Comparison of ENCODE assay signal across 2 cellular contexts in the genomic region with DNA sequence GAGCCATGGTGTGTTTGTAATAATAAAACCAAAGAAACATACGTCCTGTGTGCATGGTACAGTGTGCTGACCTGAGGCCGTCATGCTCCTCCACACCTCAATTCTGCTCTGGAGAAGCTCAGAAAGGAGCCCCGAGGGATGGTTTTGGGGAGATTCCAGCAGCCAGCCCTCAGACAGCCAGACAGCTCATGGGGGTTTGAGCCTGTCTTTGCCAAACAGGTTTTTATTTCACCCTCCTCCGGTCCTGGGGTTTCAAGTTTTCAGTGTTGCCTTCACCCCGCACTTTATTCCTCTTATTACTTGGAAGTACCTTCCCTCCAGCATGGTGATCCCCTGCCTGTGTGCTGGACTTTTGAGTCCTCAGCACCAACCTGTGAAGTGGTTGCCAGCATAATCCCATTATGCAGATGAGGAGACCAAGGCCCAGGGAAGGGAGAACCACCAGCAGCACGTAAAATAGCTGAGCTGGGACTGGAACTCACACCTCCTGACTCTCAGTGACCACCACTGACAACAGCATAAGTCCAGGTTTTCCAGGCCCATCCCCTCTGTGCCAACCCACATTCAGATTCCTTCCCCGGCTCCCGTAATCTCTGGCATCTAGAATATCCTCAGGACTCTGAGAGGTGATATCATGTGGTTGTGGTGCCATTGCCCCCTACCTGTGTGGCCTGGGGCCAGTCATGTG.
TF ChIP-seq lines count a peak whose summit lies in the region.

No MANE protein-coding gene starts in this region.

TF ChIP-seq in A549, 52 proteins besides CTCF, POLR2A, EP300 and RAD21 (continued from another document):
- TF ChIP-seq, protein P1, sequence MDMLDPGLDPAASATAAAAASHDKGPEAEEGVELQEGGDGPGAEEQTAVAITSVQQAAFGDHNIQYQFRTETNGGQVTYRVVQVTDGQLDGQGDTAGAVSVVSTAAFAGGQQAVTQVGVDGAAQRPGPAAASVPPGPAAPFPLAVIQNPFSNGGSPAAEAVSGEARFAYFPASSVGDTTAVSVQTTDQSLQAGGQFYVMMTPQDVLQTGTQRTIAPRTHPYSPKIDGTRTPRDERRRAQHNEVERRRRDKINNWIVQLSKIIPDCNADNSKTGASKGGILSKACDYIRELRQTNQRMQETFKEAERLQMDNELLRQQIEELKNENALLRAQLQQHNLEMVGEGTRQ (IDR thresholded peaks at IDR 0.05) = 0 out of 2 replicates have a peak, but pooled peaks have one; percentile 39
- TF ChIP-seq NFE2L2 (conservative IDR thresholded peaks at IDR 0.05; ENCODE audit: low read length) (no peak), ESRRA (IDR thresholded peaks at IDR 0.05; ENCODE audit: borderline replicate concordance, low read length) (no peak), MYC (IDR thresholded peaks at IDR 0.05; ENCODE audit: borderline replicate concordance, low read length) (no peak), SMC3 (IDR thresholded peaks at IDR 0.05) (no peak)
- TF ChIP-seq, protein P2, sequence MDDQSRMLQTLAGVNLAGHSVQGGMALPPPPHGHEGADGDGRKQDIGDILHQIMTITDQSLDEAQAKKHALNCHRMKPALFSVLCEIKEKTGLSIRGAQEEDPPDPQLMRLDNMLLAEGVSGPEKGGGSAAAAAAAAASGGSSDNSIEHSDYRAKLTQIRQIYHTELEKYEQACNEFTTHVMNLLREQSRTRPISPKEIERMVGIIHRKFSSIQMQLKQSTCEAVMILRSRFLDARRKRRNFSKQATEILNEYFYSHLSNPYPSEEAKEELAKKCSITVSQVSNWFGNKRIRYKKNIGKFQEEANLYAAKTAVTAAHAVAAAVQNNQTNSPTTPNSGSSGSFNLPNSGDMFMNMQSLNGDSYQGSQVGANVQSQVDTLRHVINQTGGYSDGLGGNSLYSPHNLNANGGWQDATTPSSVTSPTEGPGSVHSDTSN (IDR thresholded peaks at IDR 0.05) = peak; percentile 14; the same call in 1 of the 2 replicates

TF ChIP-seq in SK-N-SH, 30 proteins besides CTCF, POLR2A, EP300 and RAD21 (continued from another document):
- no peak for TF ChIP-seq MXI1 (IDR thresholded peaks at IDR 0.05; ENCODE audit: low read depth, low read length)
- no peak for TF ChIP-seq JUND (IDR thresholded peaks at IDR 0.05)
- TF ChIP-seq MEF2A (IDR thresholded peaks at IDR 0.05; ENCODE audit: borderline replicate concordance, low read depth) = no peak
- TF ChIP-seq, protein P3, sequence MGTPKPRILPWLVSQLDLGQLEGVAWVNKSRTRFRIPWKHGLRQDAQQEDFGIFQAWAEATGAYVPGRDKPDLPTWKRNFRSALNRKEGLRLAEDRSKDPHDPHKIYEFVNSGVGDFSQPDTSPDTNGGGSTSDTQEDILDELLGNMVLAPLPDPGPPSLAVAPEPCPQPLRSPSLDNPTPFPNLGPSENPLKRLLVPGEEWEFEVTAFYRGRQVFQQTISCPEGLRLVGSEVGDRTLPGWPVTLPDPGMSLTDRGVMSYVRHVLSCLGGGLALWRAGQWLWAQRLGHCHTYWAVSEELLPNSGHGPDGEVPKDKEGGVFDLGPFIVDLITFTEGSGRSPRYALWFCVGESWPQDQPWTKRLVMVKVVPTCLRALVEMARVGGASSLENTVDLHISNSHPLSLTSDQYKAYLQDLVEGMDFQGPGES (IDR thresholded peaks at IDR 0.05; ENCODE audit: low read depth, low read length) = no peak
- no peak for TF ChIP-seq POLR2AphosphoS5 (IDR thresholded peaks at IDR 0.05; ENCODE audit: low read depth, low read length)
- TF ChIP-seq RFX5 (IDR thresholded peaks at IDR 0.05; ENCODE audit: low read length) = no peak
- no peak for TF ChIP-seq SIN3A (IDR thresholded peaks at IDR 0.05; ENCODE audit: borderline replicate concordance, low read depth, low read length)
